ENCODE assay signal across 1 cellular context in genomic region chr16:72561-73537, GRCh38.
TF ChIP-seq lines count a peak whose summit lies in the region.

Gene RHBDF1, minus strand, starts transcription at chr16:72631. Its CDS starts 7,616 bp downstream, at chr16:65015.

TF ChIP-seq in GM12878, 131 proteins besides CTCF, POLR2A, EP300 and RAD21 (continued from another document):
- TF ChIP-seq SKIL (IDR thresholded peaks at IDR 0.05; ENCODE audit: low read depth, poor library complexity, severe bottlenecking) = no peak
- TF ChIP-seq HDGF (IDR thresholded peaks at IDR 0.05) = 0 out of 2 replicates have a peak, but pooled peaks have one; percentile 29
- TF ChIP-seq BCL11A (IDR thresholded peaks at IDR 0.05; ENCODE audit: low read depth, low read length) = no peak
- no peak for TF ChIP-seq HDAC2 (IDR thresholded peaks at IDR 0.05)
- peak in 1 of 2 experiments; percentile 43; a peak in 2 of 4 replicates for TF ChIP-seq BHLHE40 (IDR thresholded peaks at IDR 0.05; ENCODE audit: borderline replicate concordance in 1 of 2, low read depth in 2 of 2, low read length in 1 of 2)
- TF ChIP-seq TAF1 (IDR thresholded peaks at IDR 0.05; ENCODE audit: borderline replicate concordance, low read depth, low read length) = no peak
- peak; percentile 15 for TF ChIP-seq USF1 (IDR thresholded peaks at IDR 0.05; ENCODE audit: borderline replicate concordance, extremely low read length, insufficient read depth, low read depth, low read length)
- no peak for TF ChIP-seq SIN3A (IDR thresholded peaks at IDR 0.05; ENCODE audit: low read depth, low read length)
- peak; percentile 91 for TF ChIP-seq SMARCA5 (IDR thresholded peaks at IDR 0.05)
- 0 out of 2 replicates have a peak, but pooled peaks have one; percentile 57 for TF ChIP-seq EZH2 (IDR thresholded peaks at IDR 0.05; ENCODE audit: borderline replicate concordance, control insufficient read depth, low read depth, low read length)
- no peak for TF ChIP-seq CBX5 (IDR thresholded peaks at IDR 0.05; ENCODE audit: low read depth)
- 0 out of 2 replicates have a peak, but pooled peaks have one; percentile 30 for TF ChIP-seq GATAD2B (conservative IDR thresholded peaks at IDR 0.05; ENCODE audit: low read depth)
- TF ChIP-seq BACH1 (IDR thresholded peaks at IDR 0.05; ENCODE audit: borderline replicate concordance) = no peak
- no peak for TF ChIP-seq PAX5 (IDR thresholded peaks at IDR 0.05; ENCODE audit: borderline replicate concordance, low read depth, low read length)
